Comparison of ENCODE assay signal across 8 cellular contexts in genomic region chr17:8628609-8629169, GRCh38. TPM values are rescaled to one million over a fixed set of nuclear protein-coding genes. Genes with fewer than 3 reads are reported as not detected.
A peak's percentile ranks its signal among the peaks of the same experiment; 100 is the strongest.
DNase-seq lines count a peak whose midpoint lies in the region; ATAC-seq, FAIRE-seq and TF ChIP-seq lines count a peak whose summit lies in the region.

No MANE protein-coding gene starts in this region.

- H3K36me3 Mint-ChIP-seq in activated naive CD4-positive, alpha-beta T cell treated with anti-CD3 and anti-CD28 coated beads for 36 hours (ENCODE audit: low read depth): peaks cover 1% of the 10 kb centered on the region
- H3K36me3 Mint-ChIP-seq in T-helper 17 cell (ENCODE audit: low read depth): peaks cover 5% of the 10 kb centered on the region

- FAIRE-seq in RCC 7860 (lab: Jason Lieb, UNC): no peak

- peaks cover 4% of the 10 kb centered on the region for H3K4me1 Mint-ChIP-seq in activated naive CD4-positive, alpha-beta T cell treated with anti-CD3 and anti-CD28 coated beads for 36 hours (ENCODE audit: low read depth)
- peaks cover 15% of the 10 kb centered on the region for H3K4me1 Mint-ChIP-seq in T-helper 17 cell

- H3K27me3 ChIP-seq in hepatocyte: no peaks in the 10 kb centered on the region
- H3K27me3 ChIP-seq in suprapubic skin: no peaks in the 10 kb centered on the region

- no peak for TF ChIP-seq POLR2A in suprapubic skin (IDR thresholded peaks at IDR 0.05)

- H3K9me2 ChIP-seq in hepatocyte (replicated peaks; ENCODE audit: insufficient read depth): no peaks in the 10 kb centered on the region

- peak overlapping the region; percentile 88 for H3K4me2 ChIP-seq in hepatocyte

- WGBS in hepatocyte (ENCODE audit: low lambda C conversion rate, missing lambda C conversion rate): 22% methylated on average over 8 of the region's 8 CpGs
- WGBS in suprapubic skin: 49% methylated on average over 8 of the region's 8 CpGs

- H3K27ac ChIP-seq in hepatocyte (peak overlapping the region; percentile 89), suprapubic skin (peak overlapping the region; percentile 67)

- H3K79me2 ChIP-seq in hepatocyte: peaks cover 66% of the 10 kb centered on the region

- CTCF ChIA-PET in activated naive CD4-positive, alpha-beta T cell treated with anti-CD3 and anti-CD28 coated beads for 36 hours (lab: Charles Lee): no interaction called here

- intact Hi-C loops in activated naive CD4-positive, alpha-beta T cell treated with anti-CD3 and anti-CD28 coated beads for 36 hours (cut with micrococcal nuclease): no loop called here

- DNase-seq in activated naive CD4-positive, alpha-beta T cell treated with anti-CD3 and anti-CD28 coated beads for 36 hours: no peak
- no peak for DNase-seq in activated naive CD4-positive, alpha-beta T cell (lab: John Stamatoyannopoulos, UW)
- DNase-seq in T-helper 17 cell (no peak), hepatocyte (ENCODE audit: low spot score) (no peak), suprapubic skin (ENCODE audit: low spot score in 2 of 2) (no peak), RCC 7860 (ENCODE audit: low spot score) (no peak)

- TF ChIP-seq EP300 in suprapubic skin (IDR thresholded peaks at IDR 0.05): no peak

- H3K4me1 ChIP-seq in hepatocyte (ENCODE audit: insufficient read depth) (peaks cover 17% of the 10 kb centered on the region), suprapubic skin (peaks cover 26% of the 10 kb centered on the region)

- H3K9me3 Mint-ChIP-seq in activated naive CD4-positive, alpha-beta T cell treated with anti-CD3 and anti-CD28 coated beads for 36 hours: no peaks in the 10 kb centered on the region

- H3K9me3 ChIP-seq in T-helper 17 cell (ENCODE audit: control insufficient read depth, low read length, poor library complexity, severe bottlenecking): no peaks in the 10 kb centered on the region
- H3K9me3 ChIP-seq in hepatocyte (ENCODE audit: low read depth): no peaks in the 10 kb centered on the region
- no peaks in the 10 kb centered on the region for H3K9me3 ChIP-seq in suprapubic skin

- H3K4me3 ChIP-seq in hepatocyte: peak overlapping the region; percentile 95
- peak overlapping the region; percentile 84 for H3K4me3 ChIP-seq in suprapubic skin

- ATAC-seq in T-helper 17 cell (no peak), GM21529 (IDR thresholded peaks at IDR 0.05; ENCODE audit: unreplicated experiment) (no peak), HG03097 (IDR thresholded peaks at IDR 0.05; ENCODE audit: low FRiP score, unreplicated experiment) (no peak)

- H3K4me3 Mint-ChIP-seq in activated naive CD4-positive, alpha-beta T cell treated with anti-CD3 and anti-CD28 coated beads for 36 hours: peak overlapping the region; percentile 94
- H3K4me3 Mint-ChIP-seq in T-helper 17 cell: peak overlapping the region; percentile 84

- peaks cover 44% of the 10 kb centered on the region for H3K27me3 Mint-ChIP-seq in activated naive CD4-positive, alpha-beta T cell treated with anti-CD3 and anti-CD28 coated beads for 36 hours (ENCODE audit: low read depth)
- peaks cover 52% of the 10 kb centered on the region for H3K27me3 Mint-ChIP-seq in T-helper 17 cell

- H3K27ac Mint-ChIP-seq in activated naive CD4-positive, alpha-beta T cell treated with anti-CD3 and anti-CD28 coated beads for 36 hours: no peak overlapping the region
- no peak overlapping the region for H3K27ac Mint-ChIP-seq in T-helper 17 cell

- TF ChIP-seq CTCF in hepatocyte (IDR thresholded peaks at IDR 0.05; ENCODE audit: poor library complexity) (no peak), suprapubic skin (IDR thresholded peaks at IDR 0.05) (no peak)

- peak overlapping the region; percentile 29 for H2AFZ ChIP-seq in hepatocyte

- peaks cover 27% of the 10 kb centered on the region for H4K20me1 ChIP-seq in hepatocyte (ENCODE audit: insufficient read depth, poor library complexity, severe bottlenecking)

- H3K36me3 ChIP-seq in hepatocyte (replicated peaks; ENCODE audit: insufficient read depth, low read depth): no peaks in the 10 kb centered on the region
- no peaks in the 10 kb centered on the region for H3K36me3 ChIP-seq in suprapubic skin

RNA-seq across cellular contexts. Expression of gene MYH10, which starts 1.8 kb away (rescaled TPM):
- total RNA-seq in activated naive CD4-positive, alpha-beta T cell treated with anti-CD3 and anti-CD28 coated beads for 36 hours: 10 to 100 TPM; 13.1 to 13.4 TPM
- total RNA-seq in T-helper 17 cell (under 1 TPM; 0.42 to 0.99 TPM), hepatocyte (72.0 and 75.6 TPM in 2 replicates), suprapubic skin (10 to 100 TPM in 3 of 4 donors, 1 to 10 TPM in 1; 9.5 to 18.3 (median 13.2) TPM)
- polyA plus RNA-seq in hepatocyte: 87.8 and 104 TPM in 2 replicates

Comparison
In these comparisons a context has a peak if more than half of its experiments do, and no peak if none do; other contexts are left out.
1. RNA of gene MYH10, which starts 1.8 kb away (total RNA-seq): 72.0 to 75.6 TPM in hepatocyte, 9.5 to 18.3 TPM in suprapubic skin and 13.1 to 13.4 TPM in activated naive CD4-positive, alpha-beta T cell treated with anti-CD3 and anti-CD28 coated beads for 36 hours; 0.42 to 0.99 TPM in T-helper 17 cell; every median in the first group is over 4 times any median in the second.